ENCODE assay signal across 14 cellular contexts in the genomic region with DNA sequence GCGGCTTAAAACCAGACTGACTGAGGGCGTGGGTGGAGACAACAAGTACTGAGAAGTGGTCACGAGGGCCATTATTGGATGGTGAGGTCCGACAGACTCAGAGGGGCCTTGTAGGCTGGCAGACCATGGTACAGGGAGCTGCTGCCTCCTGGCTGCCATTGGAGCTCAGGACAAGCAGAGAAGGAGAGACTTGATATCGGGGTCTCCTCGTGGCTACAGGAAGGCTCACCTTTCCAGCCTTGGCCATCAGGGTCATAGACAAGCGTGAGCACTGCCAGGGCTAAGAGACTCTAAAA.
"Had no signal": no experiment of that assay in that cellular context is flagged by ENCODE, and none has a peak within 500 bp of the region (broad histone marks: within the 10 kb centered on the region; RNA-seq: fewer than 3 reads in every experiment).

No MANE protein-coding gene starts in this region.

- H3K9me3 Mint-ChIP-seq: activated naive CD4-positive, alpha-beta T cell treated with anti-CD3 and anti-CD28 coated beads, Interleukin-2, amount 50 U/mL, for 72 hours; nephron progenitor cell had no signal

- H3K27me3 ChIP-seq: cardiac muscle cell, right atrium auricular region, thyroid gland, uterus had no signal

- H3K36me3 Mint-ChIP-seq: activated naive CD4-positive, alpha-beta T cell treated with anti-CD3 and anti-CD28 coated beads, Interleukin-2, amount 50 U/mL, for 72 hours had no signal

- H3K9me3 ChIP-seq: right atrium auricular region, thyroid gland, uterus had no signal

- H3K36me3 ChIP-seq: cardiac muscle cell, uterus had no signal

- H3K4me3 Mint-ChIP-seq: nephron progenitor cell had no signal

- DNase-seq: activated CD4-positive, CD25-positive, alpha-beta regulatory T cell; activated effector memory CD4-positive, alpha-beta T cell treated with anti-CD3 and anti-CD28 coated beads, Interleukin-2, amount 50 U/mL, for 16 hours; activated T-cell treated with anti-CD3 and anti-CD28 coated beads, Interleukin-2, amount 50 U/mL, for 1 hour; anterior cingulate cortex; mesendoderm; nephron progenitor cell; stimulated activated CD4-positive, alpha-beta T cell treated with anti-CD3 and anti-CD28 coated beads, Interleukin-4, amount 100 ng/mL, for 4 hours; T-helper 1 cell; uterus had no signal

- H3K4me1 ChIP-seq: right atrium auricular region, thyroid gland, uterus had no signal

- H3K4me3 ChIP-seq: cardiac muscle cell, right atrium auricular region, skin epidermis, thyroid gland, uterus had no signal

- H3K27ac Mint-ChIP-seq: nephron progenitor cell had no signal

- H3K27ac ChIP-seq: cardiac muscle cell, right atrium auricular region, skin epidermis, thyroid gland, uterus had no signal
